1 cellular context compared by ENCODE assay signal in genomic region chr17:28710948-28711722, GRCh38.
TF ChIP-seq lines count a peak whose summit lies in the region.

No MANE protein-coding gene starts in this region.

TF ChIP-seq in K562, 482 proteins besides CTCF, POLR2A, EP300 and RAD21 (continued from another document and continues in another):
- no peak for TF ChIP-seq ZNF280B (CRISPR knock-in tag; IDR thresholded peaks at IDR 0.05)
- TF ChIP-seq KLF13 (tag; IDR thresholded peaks at IDR 0.05; ENCODE audit: borderline replicate concordance, low read depth) = peak; percentile 81; the same call in 1 of the 2 replicates
- peak; percentile 56; the same call in 1 of the 2 replicates for TF ChIP-seq MYNN (IDR thresholded peaks at IDR 0.05)
- TF ChIP-seq MYNN (CRISPR knock-in tag; IDR thresholded peaks at IDR 0.05) = no peak
- no peak for TF ChIP-seq XRCC5 (IDR thresholded peaks at IDR 0.05; ENCODE audit: low read depth, low read length)
- peak; percentile 45; the same call in 1 of the 2 replicates for TF ChIP-seq FOXK1 (CRISPR knock-in tag; IDR thresholded peaks at IDR 0.05; ENCODE audit: borderline replicate concordance)
- peak; percentile 67 for TF ChIP-seq E2F3 (CRISPR knock-in tag; IDR thresholded peaks at IDR 0.05)
- no peak for TF ChIP-seq ZKSCAN3 (CRISPR knock-in tag; IDR thresholded peaks at IDR 0.05)
- 0 out of 2 replicates have a peak, but pooled peaks have one; percentile 15 for TF ChIP-seq PKNOX1 (IDR thresholded peaks at IDR 0.05)
- TF ChIP-seq TAF15 (IDR thresholded peaks at IDR 0.05; ENCODE audit: low read depth, low read length) = no peak
- TF ChIP-seq FOXP1 (CRISPR knock-in tag; IDR thresholded peaks at IDR 0.05) = peak; percentile 83; the same call in 1 of the 2 replicates
- no peak for TF ChIP-seq HNRNPH1 (optimal IDR thresholded peaks at IDR 0.05; ENCODE audit: low read depth, low read length)
- TF ChIP-seq ZFX (CRISPR knock-in tag; IDR thresholded peaks at IDR 0.05) = peak; percentile 95
- TF ChIP-seq CBFB (CRISPR knock-in tag; IDR thresholded peaks at IDR 0.05) = peak; percentile 80; the same call in 1 of the 2 replicates
- no peak for TF ChIP-seq ZNF232 (CRISPR knock-in tag; IDR thresholded peaks at IDR 0.05)
- 0 out of 2 replicates have a peak, but pooled peaks have one; percentile 13 for TF ChIP-seq KAT7 (CRISPR knock-in tag; IDR thresholded peaks at IDR 0.05; ENCODE audit: borderline replicate concordance)
- 0 out of 2 replicates have a peak, but pooled peaks have one; percentile 1 for TF ChIP-seq JUND (IDR thresholded peaks at IDR 0.05; ENCODE audit: borderline replicate concordance, low read depth, low read length)
- TF ChIP-seq JUND (tag; IDR thresholded peaks at IDR 0.05; ENCODE audit: borderline replicate concordance, low read depth, low read length) = no peak
- TF ChIP-seq MAFK (IDR thresholded peaks at IDR 0.05; ENCODE audit: low read length) = no peak
- peak; percentile 66 for TF ChIP-seq KDM5B (IDR thresholded peaks at IDR 0.05; ENCODE audit: insufficient replicate concordance, low read depth, low read length)
- TF ChIP-seq KLF6 (CRISPR knock-in tag; IDR thresholded peaks at IDR 0.05; ENCODE audit: borderline replicate concordance) = peak; percentile 61; the same call in 1 of the 2 replicates
- TF ChIP-seq ZNF644 (tag; IDR thresholded peaks at IDR 0.05; ENCODE audit: low read depth) = no peak; the same call in 1 of the 2 replicates
- no peak for TF ChIP-seq HNRNPK (IDR thresholded peaks at IDR 0.05; ENCODE audit: low read depth, low read length, poor library complexity, severe bottlenecking)
- no peak for TF ChIP-seq ZNF785 (CRISPR knock-in tag; IDR thresholded peaks at IDR 0.05)
- TF ChIP-seq KLF16 (IDR thresholded peaks at IDR 0.05) = no peak
- TF ChIP-seq TARDBP (IDR thresholded peaks at IDR 0.05) = peak; percentile 68
- no peak for TF ChIP-seq PCBP2 (IDR thresholded peaks at IDR 0.05; ENCODE audit: low read depth, low read length, poor library complexity, severe bottlenecking)
- TF ChIP-seq HNRNPL (IDR thresholded peaks at IDR 0.05; ENCODE audit: low read depth, low read length) = peak; percentile 98
- TF ChIP-seq SMAD3 (CRISPR knock-in tag; conservative IDR thresholded peaks at IDR 0.05) = no peak; the same call in 1 of the 2 replicates
- 0 out of 2 replicates have a peak, but pooled peaks have one; percentile 56 for TF ChIP-seq ZNF41 (CRISPR knock-in tag; conservative IDR thresholded peaks at IDR 0.05)
- no peak for TF ChIP-seq ZNF778 (CRISPR knock-in tag; IDR thresholded peaks at IDR 0.05)
- peak; percentile 73 for TF ChIP-seq POLR2B (IDR thresholded peaks at IDR 0.05; ENCODE audit: low read depth, partially characterized antibody)
- TF ChIP-seq ZFP1 (CRISPR knock-in tag; IDR thresholded peaks at IDR 0.05) = no peak
- no peak for TF ChIP-seq NR2C2 (CRISPR knock-in tag; IDR thresholded peaks at IDR 0.05)
- TF ChIP-seq NR2C2 (tag; IDR thresholded peaks at IDR 0.05) = no peak; the same call in 1 of the 2 replicates
- peak; percentile 90 for TF ChIP-seq TBP (optimal IDR thresholded peaks at IDR 0.05; ENCODE audit: low read depth, low read length)
- TF ChIP-seq ZNF165 (CRISPR knock-in tag; IDR thresholded peaks at IDR 0.05; ENCODE audit: borderline replicate concordance) = no peak
- no peak for TF ChIP-seq GTF2F1 (IDR thresholded peaks at IDR 0.05; ENCODE audit: low read depth, low read length)
- no peak for TF ChIP-seq ZNF561 (CRISPR knock-in tag; conservative IDR thresholded peaks at IDR 0.05)
- TF ChIP-seq ZNF764 (CRISPR knock-in tag; IDR thresholded peaks at IDR 0.05; ENCODE audit: low read depth) = no peak
- TF ChIP-seq CC2D1A (IDR thresholded peaks at IDR 0.05) = no peak
- TF ChIP-seq NFATC3 (IDR thresholded peaks at IDR 0.05) = no peak
- no peak for TF ChIP-seq MCM5 (IDR thresholded peaks at IDR 0.05; ENCODE audit: low read depth)
- no peak for TF ChIP-seq MBD1 (CRISPR knock-in tag; IDR thresholded peaks at IDR 0.05)
- TF ChIP-seq MGA (IDR thresholded peaks at IDR 0.05) = peak; percentile 99
- no peak for TF ChIP-seq ZSCAN29 (IDR thresholded peaks at IDR 0.05)
- TF ChIP-seq ZNF592 (IDR thresholded peaks at IDR 0.05) = peak; percentile 90
- 0 out of 2 replicates have a peak, but pooled peaks have one; percentile 23 for TF ChIP-seq ZNF583 (CRISPR knock-in tag; IDR thresholded peaks at IDR 0.05)
- 0 out of 4 replicates have a peak, but pooled peaks of 1 of the 2 experiments have one; percentile 70 for TF ChIP-seq FOXA3 (CRISPR knock-in tag; conservative IDR thresholded peaks at IDR 0.05 in 1 of 2, IDR thresholded peaks at IDR 0.05 in 1 of 2)
- no peak for TF ChIP-seq STAT5B (CRISPR knock-in tag; IDR thresholded peaks at IDR 0.05)
- no peak for TF ChIP-seq ZNF133 (CRISPR knock-in tag; IDR thresholded peaks at IDR 0.05)
- TF ChIP-seq LARP7 (IDR thresholded peaks at IDR 0.05) = no peak
- TF ChIP-seq ILF3 (IDR thresholded peaks at IDR 0.05; ENCODE audit: borderline replicate concordance) = no peak
